ENCODE assay signal across 2 cellular contexts in the genomic region with DNA sequence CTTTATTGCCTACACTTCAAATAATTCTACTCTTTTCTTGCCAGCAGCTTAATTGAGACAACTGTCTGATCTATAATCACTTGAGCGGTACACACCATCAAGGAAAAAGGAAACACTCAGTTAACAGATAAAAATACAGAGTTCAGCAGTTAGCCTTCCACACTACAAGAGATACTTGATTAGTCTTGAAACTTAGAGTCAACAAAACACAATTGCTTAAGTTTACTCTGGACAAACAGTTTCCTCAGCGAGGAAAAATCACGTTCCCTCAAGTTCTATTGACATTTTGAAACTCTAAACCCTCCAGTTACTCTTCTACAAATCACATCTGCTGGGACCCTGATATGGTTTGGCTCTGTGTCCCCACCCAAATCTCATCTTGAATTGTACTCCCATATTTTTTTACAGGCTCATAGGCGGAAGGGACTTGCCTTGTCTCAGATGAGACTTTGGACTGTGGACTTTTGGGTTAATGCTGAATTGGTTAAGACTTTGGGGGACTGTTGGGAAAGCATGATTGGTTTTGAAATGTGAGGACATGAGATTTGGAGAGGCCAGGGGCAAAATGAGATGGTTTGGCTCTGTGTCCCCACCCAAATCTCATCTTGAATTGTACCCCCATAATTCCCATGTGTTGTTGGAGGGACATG.
TF ChIP-seq lines count a peak whose summit lies in the region.

No MANE protein-coding gene starts in this region.

TF ChIP-seq in HepG2, 621 proteins besides CTCF, POLR2A, EP300 and RAD21:
- TF ChIP-seq, protein P1, sequence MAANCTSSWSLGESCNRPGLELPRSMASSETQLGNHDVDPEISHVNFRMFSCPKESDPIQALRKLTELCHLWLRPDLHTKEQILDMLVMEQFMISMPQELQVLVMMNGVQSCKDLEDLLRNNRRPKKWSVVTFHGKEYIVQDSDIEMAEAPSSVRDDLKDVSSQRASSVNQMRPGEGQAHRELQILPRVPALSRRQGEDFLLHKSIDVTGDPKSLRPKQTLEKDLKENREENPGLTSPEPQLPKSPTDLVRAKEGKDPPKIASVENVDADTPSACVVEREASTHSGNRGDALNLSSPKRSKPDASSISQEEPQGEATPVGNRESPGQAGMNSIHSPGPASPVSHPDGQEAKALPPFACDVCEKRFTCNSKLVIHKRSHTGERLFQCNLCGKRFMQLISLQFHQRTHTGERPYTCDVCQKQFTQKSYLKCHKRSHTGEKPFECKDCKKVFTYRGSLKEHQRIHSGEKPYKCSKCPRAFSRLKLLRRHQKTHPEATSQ (CRISPR knock-in tag; IDR thresholded peaks at IDR 0.05; ENCODE audit: borderline replicate concordance): peak; percentile 42; the same call in 1 of the 2 replicates
- no peak for TF ChIP-seq CAMTA2 (CRISPR knock-in tag; IDR thresholded peaks at IDR 0.05; ENCODE audit: borderline replicate concordance)

TF ChIP-seq in K562, 482 proteins besides CTCF, POLR2A, EP300 and RAD21:
- TF ChIP-seq, protein P2, sequence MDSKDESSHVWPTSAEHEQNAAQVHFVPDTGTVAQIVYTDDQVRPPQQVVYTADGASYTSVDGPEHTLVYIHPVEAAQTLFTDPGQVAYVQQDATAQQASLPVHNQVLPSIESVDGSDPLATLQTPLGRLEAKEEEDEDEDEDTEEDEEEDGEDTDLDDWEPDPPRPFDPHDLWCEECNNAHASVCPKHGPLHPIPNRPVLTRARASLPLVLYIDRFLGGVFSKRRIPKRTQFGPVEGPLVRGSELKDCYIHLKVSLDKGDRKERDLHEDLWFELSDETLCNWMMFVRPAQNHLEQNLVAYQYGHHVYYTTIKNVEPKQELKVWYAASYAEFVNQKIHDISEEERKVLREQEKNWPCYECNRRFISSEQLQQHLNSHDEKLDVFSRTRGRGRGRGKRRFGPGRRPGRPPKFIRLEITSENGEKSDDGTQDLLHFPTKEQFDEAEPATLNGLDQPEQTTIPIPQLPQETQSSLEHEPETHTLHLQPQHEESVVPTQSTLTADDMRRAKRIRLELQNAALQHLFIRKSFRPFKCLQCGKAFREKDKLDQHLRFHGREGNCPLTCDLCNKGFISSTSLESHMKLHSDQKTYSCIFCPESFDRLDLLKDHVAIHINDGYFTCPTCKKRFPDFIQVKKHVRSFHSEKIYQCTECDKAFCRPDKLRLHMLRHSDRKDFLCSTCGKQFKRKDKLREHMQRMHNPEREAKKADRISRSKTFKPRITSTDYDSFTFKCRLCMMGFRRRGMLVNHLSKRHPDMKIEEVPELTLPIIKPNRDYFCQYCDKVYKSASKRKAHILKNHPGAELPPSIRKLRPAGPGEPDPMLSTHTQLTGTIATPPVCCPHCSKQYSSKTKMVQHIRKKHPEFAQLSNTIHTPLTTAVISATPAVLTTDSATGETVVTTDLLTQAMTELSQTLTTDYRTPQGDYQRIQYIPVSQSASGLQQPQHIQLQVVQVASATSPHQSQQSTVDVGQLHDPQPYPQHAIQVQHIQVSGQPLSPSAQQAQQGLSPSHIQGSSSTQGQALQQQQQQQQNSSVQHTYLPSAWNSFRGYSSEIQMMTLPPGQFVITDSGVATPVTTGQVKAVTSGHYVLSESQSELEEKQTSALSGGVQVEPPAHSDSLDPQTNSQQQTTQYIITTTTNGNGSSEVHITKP (IDR thresholded peaks at IDR 0.05; ENCODE audit: partially characterized antibody): peak; percentile 51
- TF ChIP-seq, protein P3, sequence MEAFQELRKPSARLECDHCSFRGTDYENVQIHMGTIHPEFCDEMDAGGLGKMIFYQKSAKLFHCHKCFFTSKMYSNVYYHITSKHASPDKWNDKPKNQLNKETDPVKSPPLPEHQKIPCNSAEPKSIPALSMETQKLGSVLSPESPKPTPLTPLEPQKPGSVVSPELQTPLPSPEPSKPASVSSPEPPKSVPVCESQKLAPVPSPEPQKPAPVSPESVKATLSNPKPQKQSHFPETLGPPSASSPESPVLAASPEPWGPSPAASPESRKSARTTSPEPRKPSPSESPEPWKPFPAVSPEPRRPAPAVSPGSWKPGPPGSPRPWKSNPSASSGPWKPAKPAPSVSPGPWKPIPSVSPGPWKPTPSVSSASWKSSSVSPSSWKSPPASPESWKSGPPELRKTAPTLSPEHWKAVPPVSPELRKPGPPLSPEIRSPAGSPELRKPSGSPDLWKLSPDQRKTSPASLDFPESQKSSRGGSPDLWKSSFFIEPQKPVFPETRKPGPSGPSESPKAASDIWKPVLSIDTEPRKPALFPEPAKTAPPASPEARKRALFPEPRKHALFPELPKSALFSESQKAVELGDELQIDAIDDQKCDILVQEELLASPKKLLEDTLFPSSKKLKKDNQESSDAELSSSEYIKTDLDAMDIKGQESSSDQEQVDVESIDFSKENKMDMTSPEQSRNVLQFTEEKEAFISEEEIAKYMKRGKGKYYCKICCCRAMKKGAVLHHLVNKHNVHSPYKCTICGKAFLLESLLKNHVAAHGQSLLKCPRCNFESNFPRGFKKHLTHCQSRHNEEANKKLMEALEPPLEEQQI (IDR thresholded peaks at IDR 0.05): peak; percentile 55; the same call in 1 of the 2 replicates
- TF ChIP-seq DACH1 (IDR thresholded peaks at IDR 0.05; ENCODE audit: partially characterized antibody) (no peak), CC2D1A (IDR thresholded peaks at IDR 0.05) (0 out of 2 replicates have a peak, but pooled peaks have one; percentile 26)
